36 cellular contexts compared by ENCODE assay signal in the genomic region with DNA sequence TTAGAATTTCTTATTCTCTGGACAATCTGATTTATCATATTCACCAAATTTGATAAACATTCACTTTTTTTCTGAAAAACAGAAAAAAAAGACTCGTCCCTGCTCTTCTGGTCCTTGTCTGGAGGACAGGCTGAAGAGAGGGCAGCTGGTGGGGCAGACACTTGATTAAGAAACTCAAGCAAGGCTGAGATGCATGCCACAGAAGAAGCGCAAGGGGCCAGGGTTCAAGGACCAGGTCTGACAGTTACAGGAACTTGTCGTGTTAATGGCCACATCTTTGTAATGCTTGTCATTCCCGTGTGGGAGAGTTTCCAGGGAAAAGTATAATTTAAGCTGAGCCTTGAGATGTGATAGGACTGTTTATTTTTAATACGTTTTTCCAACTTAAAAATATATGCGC. TPM values are rescaled to one million over a fixed set of nuclear protein-coding genes. Genes with fewer than 3 reads are reported as not detected.
"Had no signal": no experiment of that assay in that cellular context is flagged by ENCODE, and none has a peak within 500 bp of the region (broad histone marks: within the 10 kb centered on the region; RNA-seq: fewer than 3 reads in every experiment).

No MANE protein-coding gene starts in this region.

- DNase-seq: activated CD4-positive, alpha-beta memory T cell treated with anti-CD3 and anti-CD28 coated beads, Interleukin-2, amount 10 ng/mL, durations not matched to agents 7 days and 5 days; activated CD4-positive, alpha-beta T cell treated with anti-CD3 and anti-CD28 coated beads for 1 hour; activated CD4-positive, alpha-beta T cell treated with anti-CD3 and anti-CD28 coated beads for 36 hours; activated CD4-positive, alpha-beta T cell treated with anti-CD3 and anti-CD28 coated beads for 48 hours; activated CD4-positive, alpha-beta T cell treated with anti-CD3 and anti-CD28 coated beads, Interleukin-2, amount 10 ng/mL, durations not matched to agents 7 days and 5 days; activated CD4-positive, alpha-beta T cell treated with anti-CD3 and anti-CD28 coated beads, Interleukin-2, amount 50 U/mL, for 48 hours; activated CD4-positive, CD25-positive, alpha-beta regulatory T cell; activated CD8-positive, alpha-beta T cell treated with anti-CD3 and anti-CD28 coated beads, Interleukin-2, amount 10 ng/mL, durations not matched to agents 7 days and 5 days; activated effector memory CD4-positive, alpha-beta T cell treated with Interleukin-2 at 50 U/mL for 16 hours; activated gamma-delta T cell; activated naive CD4-positive, alpha-beta T cell treated with anti-CD3 and anti-CD28 coated beads, Interleukin-2, amount 10 ng/mL, durations not matched to agents 7 days and 5 days; activated naive CD4-positive, alpha-beta T cell treated with Interleukin-2 at 50 U/mL for 16 hours; activated naive CD8-positive, alpha-beta T cell treated with anti-CD3 and anti-CD28 coated beads, Interleukin-2, amount 10 ng/mL, durations not matched to agents 7 days and 5 days; activated naive CD8-positive, alpha-beta T cell treated with anti-CD3 and anti-CD28 coated beads, Interleukin-2, amount 50 U/mL, for 24 hours; activated T-cell treated with anti-CD3 and anti-CD28 coated beads, Interleukin-2, amount 50 U/mL, for 24 hours; activated T-cell treated with anti-CD3 and anti-CD28 coated beads, Interleukin-2, amount 50 U/mL, for 48 hours; amygdala; anterior cingulate cortex; caudate nucleus; SW 1271; T-helper 1 cell; T-helper 2 cell; T-helper 9 cell; WERI-Rb-1 had no signal

- H3K27me3 ChIP-seq: ascending aorta, cardiac muscle cell had no signal

- ATAC-seq: activated CD4-positive, alpha-beta T cell treated with anti-CD3 and anti-CD28 coated beads for 36 hours; activated CD4-positive, CD25-positive, alpha-beta regulatory T cell treated with anti-CD3 and anti-CD28 coated beads, Interleukin-2, amount 50 U/mL, for 24 hours; activated CD8-positive, alpha-beta T cell treated with anti-CD3 and anti-CD28 coated beads, Interleukin-2, amount 10 ng/mL, durations not matched to agents 7 days and 5 days; activated naive CD8-positive, alpha-beta T cell treated with anti-CD3 and anti-CD28 coated beads, Interleukin-2, amount 50 U/mL, for 24 hours; WTC11 had no signal

- H3K4me1 Mint-ChIP-seq: activated CD4-positive, alpha-beta memory T cell treated with anti-CD3 and anti-CD28 coated beads, Interleukin-2, amount 10 ng/mL, durations not matched to agents 7 days and 5 days; activated CD4-positive, alpha-beta T cell treated with anti-CD3 and anti-CD28 coated beads for 36 hours; activated CD4-positive, alpha-beta T cell treated with anti-CD3 and anti-CD28 coated beads, Interleukin-2, amount 10 ng/mL, durations not matched to agents 7 days and 5 days; activated naive CD4-positive, alpha-beta T cell treated with anti-CD3 and anti-CD28 coated beads, Interleukin-2, amount 10 ng/mL, durations not matched to agents 7 days and 5 days; activated naive CD4-positive, alpha-beta T cell treated with anti-CD3 and anti-CD28 coated beads, Interleukin-2, amount 50 U/mL, for 24 hours; activated naive CD8-positive, alpha-beta T cell treated with anti-CD3 and anti-CD28 coated beads, Interleukin-2, amount 10 ng/mL, durations not matched to agents 7 days and 5 days; activated naive CD8-positive, alpha-beta T cell treated with anti-CD3 and anti-CD28 coated beads, Interleukin-2, amount 50 U/mL, for 24 hours; central memory CD8-positive, alpha-beta T cell; WTC11 had no signal

- H3K27ac ChIP-seq: ascending aorta, cardiac muscle cell, WERI-Rb-1 had no signal

- H3K9me3 Mint-ChIP-seq: activated CD4-positive, alpha-beta memory T cell treated with anti-CD3 and anti-CD28 coated beads, Interleukin-2, amount 10 ng/mL, durations not matched to agents 7 days and 5 days; activated CD4-positive, alpha-beta T cell treated with anti-CD3 and anti-CD28 coated beads, Interleukin-2, amount 10 ng/mL, durations not matched to agents 7 days and 5 days; activated naive CD4-positive, alpha-beta T cell treated with anti-CD3 and anti-CD28 coated beads, Interleukin-2, amount 10 ng/mL, durations not matched to agents 7 days and 5 days; activated naive CD4-positive, alpha-beta T cell treated with anti-CD3 and anti-CD28 coated beads, Interleukin-2, amount 50 U/mL, for 24 hours; activated naive CD8-positive, alpha-beta T cell treated with anti-CD3 and anti-CD28 coated beads, Interleukin-2, amount 10 ng/mL, durations not matched to agents 7 days and 5 days; activated naive CD8-positive, alpha-beta T cell treated with anti-CD3 and anti-CD28 coated beads, Interleukin-2, amount 50 U/mL, for 24 hours; activated T-cell treated with anti-CD3 and anti-CD28 coated beads, Interleukin-2, amount 50 U/mL, for 24 hours; activated T-helper 2 cell treated with anti-CD3 and anti-CD28 coated beads, Interferon-gamma antibody, Interleukin-2, Interleukin-4, amounts not matched to agents 10 μg/mL and 5 μg/mL and 100 μg/mL, durations not matched to agents 14 hours and 24 hours and 36 hours; central memory CD8-positive, alpha-beta T cell; T-helper 1 cell treated with Interleukin-12 subunit alpha and Interleukin-12 subunit beta and Interleukin-4 antibody, amounts not matched to agents 30 μg/mL and 1 μg/mL, for 36 hours; T-helper 2 cell treated with Interferon-gamma antibody and Interleukin-4, amounts not matched to agents 5 μg/mL and 100 μg/mL, for 36 hours; WTC11 had no signal

- H3K4me1 ChIP-seq: ascending aorta had no signal

- H3K4me3 Mint-ChIP-seq: activated CD4-positive, alpha-beta memory T cell treated with anti-CD3 and anti-CD28 coated beads, Interleukin-2, amount 10 ng/mL, durations not matched to agents 7 days and 5 days; activated CD4-positive, alpha-beta T cell treated with anti-CD3 and anti-CD28 coated beads for 36 hours; activated CD4-positive, alpha-beta T cell treated with anti-CD3 and anti-CD28 coated beads, Interleukin-2, amount 10 ng/mL, durations not matched to agents 7 days and 5 days; activated CD8-positive, alpha-beta T cell treated with anti-CD3 and anti-CD28 coated beads, Interleukin-2, amount 10 ng/mL, durations not matched to agents 7 days and 5 days; activated naive CD4-positive, alpha-beta T cell treated with anti-CD3 and anti-CD28 coated beads, Interleukin-2, amount 10 ng/mL, durations not matched to agents 7 days and 5 days; activated naive CD4-positive, alpha-beta T cell treated with anti-CD3 and anti-CD28 coated beads, Interleukin-2, amount 50 U/mL, for 24 hours; activated naive CD8-positive, alpha-beta T cell; activated naive CD8-positive, alpha-beta T cell treated with anti-CD3 and anti-CD28 coated beads, Interleukin-2, amount 10 ng/mL, durations not matched to agents 7 days and 5 days; activated naive CD8-positive, alpha-beta T cell treated with anti-CD3 and anti-CD28 coated beads, Interleukin-2, amount 50 U/mL, for 24 hours; activated T-cell treated with anti-CD3 and anti-CD28 coated beads, Interleukin-2, amount 50 U/mL, for 24 hours; brain; central memory CD8-positive, alpha-beta T cell; T-helper 1 cell treated with Interleukin-12 subunit alpha and Interleukin-12 subunit beta and Interleukin-4 antibody, amounts not matched to agents 30 μg/mL and 1 μg/mL, for 36 hours; T-helper 2 cell treated with Interferon-gamma antibody and Interleukin-4, amounts not matched to agents 5 μg/mL and 100 μg/mL, for 36 hours; WTC11 had no signal

- H3K4me3 ChIP-seq: ascending aorta, cardiac muscle cell had no signal

- H3K36me3 Mint-ChIP-seq: activated naive CD4-positive, alpha-beta T cell treated with anti-CD3 and anti-CD28 coated beads, Interleukin-2, amount 10 ng/mL, durations not matched to agents 7 days and 5 days; activated naive CD4-positive, alpha-beta T cell treated with anti-CD3 and anti-CD28 coated beads, Interleukin-2, amount 50 U/mL, for 24 hours; activated naive CD8-positive, alpha-beta T cell; activated naive CD8-positive, alpha-beta T cell treated with anti-CD3 and anti-CD28 coated beads, Interleukin-2, amount 10 ng/mL, durations not matched to agents 7 days and 5 days; brain; WTC11 had no signal

- H3K9me3 ChIP-seq: ascending aorta had no signal

- H3K36me3 ChIP-seq: ascending aorta, cardiac muscle cell, WERI-Rb-1 had no signal

- FAIRE-seq: bronchial epithelial cell had no signal

- H3K27ac Mint-ChIP-seq: activated CD4-positive, alpha-beta memory T cell treated with anti-CD3 and anti-CD28 coated beads, Interleukin-2, amount 10 ng/mL, durations not matched to agents 7 days and 5 days; activated CD4-positive, alpha-beta T cell treated with anti-CD3 and anti-CD28 coated beads for 36 hours; activated CD4-positive, alpha-beta T cell treated with anti-CD3 and anti-CD28 coated beads, Interleukin-2, amount 10 ng/mL, durations not matched to agents 7 days and 5 days; activated CD8-positive, alpha-beta T cell treated with anti-CD3 and anti-CD28 coated beads, Interleukin-2, amount 10 ng/mL, durations not matched to agents 7 days and 5 days; activated naive CD4-positive, alpha-beta T cell treated with anti-CD3 and anti-CD28 coated beads, Interleukin-2, amount 10 ng/mL, durations not matched to agents 7 days and 5 days; activated naive CD4-positive, alpha-beta T cell treated with anti-CD3 and anti-CD28 coated beads, Interleukin-2, amount 50 U/mL, for 24 hours; activated naive CD8-positive, alpha-beta T cell; activated naive CD8-positive, alpha-beta T cell treated with anti-CD3 and anti-CD28 coated beads, Interleukin-2, amount 10 ng/mL, durations not matched to agents 7 days and 5 days; activated naive CD8-positive, alpha-beta T cell treated with anti-CD3 and anti-CD28 coated beads, Interleukin-2, amount 50 U/mL, for 24 hours; activated T-cell treated with anti-CD3 and anti-CD28 coated beads, Interleukin-2, amount 50 U/mL, for 24 hours; activated T-helper 2 cell treated with anti-CD3 and anti-CD28 coated beads, Interferon-gamma antibody, Interleukin-2, Interleukin-4, amounts not matched to agents 10 μg/mL and 5 μg/mL and 100 μg/mL, durations not matched to agents 14 hours and 24 hours and 36 hours; brain; T-helper 1 cell treated with Interleukin-12 subunit alpha and Interleukin-12 subunit beta and Interleukin-4 antibody, amounts not matched to agents 30 μg/mL and 1 μg/mL, for 36 hours; T-helper 2 cell treated with Interferon-gamma antibody and Interleukin-4, amounts not matched to agents 5 μg/mL and 100 μg/mL, for 36 hours; WTC11 had no signal

RNA-seq across cellular contexts. Expression of a gene that starts 40.6 kb away (rescaled TPM):
- total RNA-seq: activated CD4-positive, alpha-beta T cell treated with anti-CD3 and anti-CD28 coated beads, Interleukin-2, amount 10 ng/mL, durations not matched to agents 7 days and 5 days had no signal
